1 cellular context compared by ENCODE assay signal in the genomic region with DNA sequence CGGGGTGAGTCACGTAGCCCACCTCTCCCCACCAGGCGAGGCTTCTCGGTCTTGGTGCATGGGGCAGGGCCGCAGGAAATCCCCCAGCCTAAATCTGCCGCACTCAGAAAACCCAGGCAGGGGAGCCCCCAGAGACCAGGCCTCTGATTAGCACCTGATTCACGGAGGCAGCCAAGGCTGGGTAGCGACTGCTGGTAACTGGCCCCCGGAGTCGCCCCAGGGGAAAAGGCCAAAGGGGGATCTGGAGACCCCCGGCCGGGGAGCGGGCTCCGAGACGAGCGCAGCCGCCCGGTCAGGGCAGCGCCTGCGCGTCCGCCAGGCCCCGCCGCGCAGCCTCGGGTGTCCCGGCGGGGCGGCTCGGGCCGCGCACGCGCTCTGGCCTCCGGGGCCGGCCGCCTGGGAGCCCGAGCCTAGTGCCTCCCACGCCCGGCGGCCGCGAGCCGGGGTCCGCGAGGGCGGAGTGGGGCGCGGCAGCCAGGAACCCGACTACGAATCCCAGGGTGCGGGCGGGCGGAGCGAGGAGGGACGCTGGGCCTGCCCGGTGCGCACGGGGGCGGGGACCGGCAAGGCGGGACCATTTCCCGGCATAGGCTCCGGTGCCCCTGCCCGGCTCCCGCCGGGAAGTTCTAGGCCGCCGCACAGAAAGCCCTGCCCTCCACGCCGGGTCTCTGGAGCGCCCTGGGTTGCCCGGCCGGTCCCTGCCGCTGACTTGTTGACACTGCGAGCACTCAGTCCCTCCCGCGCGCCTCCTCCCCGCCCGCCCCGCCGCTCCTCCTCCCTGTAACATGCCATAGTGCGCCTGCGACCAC.
TF ChIP-seq lines count a peak whose summit lies in the region.

Gene DUSP22, plus strand, starts transcription at position 791 of the 809 bp plus-strand sequence. CDS start 53 bp downstream, outside the sequence.

TF ChIP-seq in K562, 482 proteins besides CTCF, POLR2A, EP300 and RAD21 (continued from another document and continues in another):
- TF ChIP-seq ZNF79 (CRISPR knock-in tag; IDR thresholded peaks at IDR 0.05; ENCODE audit: low read depth) (0 out of 2 replicates have a peak, but pooled peaks have one; percentile 37), HMGXB4 (CRISPR knock-in tag; IDR thresholded peaks at IDR 0.05) (peak; percentile 71; the same call in 1 of the 2 replicates), ZNF586 (CRISPR knock-in tag; conservative IDR thresholded peaks at IDR 0.05) (0 out of 2 replicates have a peak, but pooled peaks have one; percentile 28), TBL1XR1 (IDR thresholded peaks at IDR 0.05; ENCODE audit: low read length in 2 of 2) (no peak), ZNF277 (CRISPR knock-in tag; IDR thresholded peaks at IDR 0.05; ENCODE audit: borderline replicate concordance) (no peak), DPF2 (IDR thresholded peaks at IDR 0.05) (no peak), ETV1 (tag; conservative IDR thresholded peaks at IDR 0.05; ENCODE audit: low read depth) (no peak), ZBTB9 (CRISPR knock-in tag; IDR thresholded peaks at IDR 0.05) (peak; percentile 50; the same call in 1 of the 2 replicates), ZNF133 (CRISPR knock-in tag; IDR thresholded peaks at IDR 0.05) (peak; percentile 76; the same call in 1 of the 2 replicates), ZNF124 (CRISPR knock-in tag; IDR thresholded peaks at IDR 0.05) (no peak), PHF8 (IDR thresholded peaks at IDR 0.05; ENCODE audit: borderline replicate concordance, low read length) (peak; percentile 80), STAT5A (IDR thresholded peaks at IDR 0.05; ENCODE audit: borderline replicate concordance, low read length) (no peak), SMAD3 (CRISPR knock-in tag; conservative IDR thresholded peaks at IDR 0.05) (no peak; the same call in 1 of the 2 replicates), REST (CRISPR knock-in tag; IDR thresholded peaks at IDR 0.05; ENCODE audit: low read depth) (peak; percentile 64; the same call in 1 of the 2 replicates), POLR2AphosphoS2 (IDR thresholded peaks at IDR 0.05; ENCODE audit: low read length) (no peak), BCLAF1 (IDR thresholded peaks at IDR 0.05; ENCODE audit: borderline replicate concordance in 1 of 2, control insufficient read depth in 1 of 2, low read depth in 2 of 2, low read length in 1 of 2) (no peak), CBX1 (IDR thresholded peaks at IDR 0.05; ENCODE audit: low read depth) (peak; percentile 54; the same call in 1 of the 2 replicates), ZNF3 (CRISPR knock-in tag; IDR thresholded peaks at IDR 0.05) (no peak), MCM2 (IDR thresholded peaks at IDR 0.05; ENCODE audit: low read depth) (no peak), ESRRA (IDR thresholded peaks at IDR 0.05; ENCODE audit: borderline replicate concordance, low read depth) (no peak), NR2C2 (CRISPR knock-in tag; IDR thresholded peaks at IDR 0.05) (no peak), NR2C2 (tag; IDR thresholded peaks at IDR 0.05) (no peak), CREM (IDR thresholded peaks at IDR 0.05; ENCODE audit: low read depth) (peak; percentile 15; the same call in 1 of the 2 replicates), ZNF518B (CRISPR knock-in tag; IDR thresholded peaks at IDR 0.05) (no peak), PTRF (tag; IDR thresholded peaks at IDR 0.05) (no peak), ZNF146 (CRISPR knock-in tag; IDR thresholded peaks at IDR 0.05; ENCODE audit: unreplicated experiment) (no peak), SRSF3 (IDR thresholded peaks at IDR 0.05; ENCODE audit: insufficient read depth, low read length) (no peak), ZNF134 (CRISPR knock-in tag; conservative IDR thresholded peaks at IDR 0.05) (no peak), BCL6 (CRISPR knock-in tag; IDR thresholded peaks at IDR 0.05) (no peak), CCNT2 (IDR thresholded peaks at IDR 0.05; ENCODE audit: borderline replicate concordance, extremely low read depth, insufficient read length, low read depth, low read length) (peak; percentile 93), ZNF431 (CRISPR knock-in tag; IDR thresholded peaks at IDR 0.05) (no peak), ZBTB7A (IDR thresholded peaks at IDR 0.05; ENCODE audit: borderline replicate concordance, control insufficient read depth, low read depth, low read length) (peak; percentile 96)
- TF ChIP-seq, protein P1, sequence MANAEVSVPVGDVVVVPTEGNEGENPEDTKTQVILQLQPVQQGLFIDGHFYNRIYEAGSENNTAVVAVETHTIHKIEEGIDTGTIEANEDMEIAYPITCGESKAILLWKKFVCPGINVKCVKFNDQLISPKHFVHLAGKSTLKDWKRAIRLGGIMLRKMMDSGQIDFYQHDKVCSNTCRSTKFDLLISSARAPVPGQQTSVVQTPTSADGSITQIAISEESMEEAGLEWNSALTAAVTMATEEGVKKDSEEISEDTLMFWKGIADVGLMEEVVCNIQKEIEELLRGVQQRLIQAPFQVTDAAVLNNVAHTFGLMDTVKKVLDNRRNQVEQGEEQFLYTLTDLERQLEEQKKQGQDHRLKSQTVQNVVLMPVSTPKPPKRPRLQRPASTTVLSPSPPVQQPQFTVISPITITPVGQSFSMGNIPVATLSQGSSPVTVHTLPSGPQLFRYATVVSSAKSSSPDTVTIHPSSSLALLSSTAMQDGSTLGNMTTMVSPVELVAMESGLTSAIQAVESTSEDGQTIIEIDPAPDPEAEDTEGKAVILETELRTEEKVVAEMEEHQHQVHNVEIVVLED (CRISPR knock-in tag; IDR thresholded peaks at IDR 0.05) = peak; percentile 29; the same call in 1 of the 2 replicates
- TF ChIP-seq, protein P2, sequence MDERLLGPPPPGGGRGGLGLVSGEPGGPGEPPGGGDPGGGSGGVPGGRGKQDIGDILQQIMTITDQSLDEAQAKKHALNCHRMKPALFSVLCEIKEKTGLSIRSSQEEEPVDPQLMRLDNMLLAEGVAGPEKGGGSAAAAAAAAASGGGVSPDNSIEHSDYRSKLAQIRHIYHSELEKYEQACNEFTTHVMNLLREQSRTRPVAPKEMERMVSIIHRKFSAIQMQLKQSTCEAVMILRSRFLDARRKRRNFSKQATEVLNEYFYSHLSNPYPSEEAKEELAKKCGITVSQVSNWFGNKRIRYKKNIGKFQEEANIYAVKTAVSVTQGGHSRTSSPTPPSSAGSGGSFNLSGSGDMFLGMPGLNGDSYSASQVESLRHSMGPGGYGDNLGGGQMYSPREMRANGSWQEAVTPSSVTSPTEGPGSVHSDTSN (CRISPR knock-in tag; IDR thresholded peaks at IDR 0.05; ENCODE audit: low read depth) = no peak
- TF ChIP-seq, protein P2 (tag; conservative IDR thresholded peaks at IDR 0.05; ENCODE audit: low read depth) = no peak
- TF ChIP-seq, protein P3, sequence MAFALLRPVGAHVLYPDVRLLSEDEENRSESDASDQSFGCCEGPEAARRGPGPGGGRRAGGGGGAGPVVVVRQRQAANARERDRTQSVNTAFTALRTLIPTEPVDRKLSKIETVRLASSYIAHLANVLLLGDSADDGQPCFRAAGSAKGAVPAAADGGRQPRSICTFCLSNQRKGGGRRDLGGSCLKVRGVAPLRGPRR (CRISPR knock-in tag; IDR thresholded peaks at IDR 0.05) = peak; percentile 74; the same call in 1 of the 2 replicates
